Comparison of ENCODE assay signal across 19 cellular contexts in the genomic region with DNA sequence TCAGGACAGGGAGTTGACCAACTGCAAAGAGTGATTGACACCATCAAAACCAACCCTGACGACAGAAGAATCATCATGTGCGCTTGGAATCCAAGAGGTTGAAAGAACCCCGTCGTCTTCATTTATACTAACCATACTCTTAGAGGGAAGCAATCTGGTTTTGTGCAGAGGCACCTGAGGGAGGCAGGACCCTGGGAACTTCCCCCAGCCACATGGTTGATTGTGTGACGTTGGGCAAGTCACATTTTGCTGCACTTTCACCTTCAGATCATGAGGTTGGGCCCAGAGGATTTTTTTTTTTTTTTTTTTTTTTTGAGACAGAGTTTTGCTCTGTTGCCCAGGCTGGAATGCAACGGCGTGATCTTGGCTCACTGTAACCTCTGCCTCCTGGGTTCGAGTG.
"Had no signal": no experiment of that assay in that cellular context is flagged by ENCODE, and none has a peak within 500 bp of the region (broad histone marks: within the 10 kb centered on the region; RNA-seq: fewer than 3 reads in every experiment).

No MANE protein-coding gene starts in this region.

- H3K4me3 ChIP-seq: colonic mucosa, pancreas, smooth muscle cell, suprapubic skin, thyroid gland, upper lobe of left lung, uterus had no signal

- H3K36me3 ChIP-seq: colonic mucosa, uterus had no signal

- H3K27me3 Mint-ChIP-seq: naive B cell; progenitor cell of endocrine pancreas; stimulated activated naive B cell treated with anti-CD40 and anti-IgM and Interleukin-4, amounts not matched to agents 10 μg/mL and 1 μg/mL and 100 μg/mL, for 72 hours had no signal

- H3K4me1 Mint-ChIP-seq: naive B cell; nephron; stimulated activated naive B cell treated with anti-CD40 and anti-IgM and Interleukin-4, amounts not matched to agents 10 μg/mL and 1 μg/mL and 100 μg/mL, for 72 hours had no signal

- H3K9me3 ChIP-seq: colonic mucosa, pancreas, suprapubic skin, thyroid gland, upper lobe of left lung, uterus had no signal

- H3K4me3 Mint-ChIP-seq: naive B cell; stimulated activated naive B cell treated with anti-CD40 and anti-IgM and Interleukin-4, amounts not matched to agents 10 μg/mL and 1 μg/mL and 100 μg/mL, for 72 hours had no signal

- H3K4me2 ChIP-seq: smooth muscle cell had no signal

- DNase-seq: colonic mucosa; dermis blood vessel endothelial cell; erythroblast; foreskin keratinocyte; kidney glomerular epithelial cell; mesendoderm; naive B cell; occipital lobe; pancreas; right cardiac atrium; stimulated activated CD4-positive, alpha-beta T cell treated with anti-CD3 and anti-CD28 coated beads, Interleukin-4, amount 100 ng/mL, for 1 hour; stimulated activated naive B cell treated with anti-CD40 and anti-IgM and Interleukin-4, amounts not matched to agents 10 μg/mL and 1 μg/mL and 100 μg/mL, for 72 hours; thyroid gland; upper lobe of left lung; uterus had no signal

- ATAC-seq: foreskin keratinocyte; pancreas; stimulated activated naive B cell treated with anti-CD40 and anti-IgM and Interleukin-4, amounts not matched to agents 10 μg/mL and 1 μg/mL and 100 μg/mL, for 72 hours had no signal

- H3K27ac Mint-ChIP-seq: naive B cell; progenitor cell of endocrine pancreas; stimulated activated naive B cell treated with anti-CD40 and anti-IgM and Interleukin-4, amounts not matched to agents 10 μg/mL and 1 μg/mL and 100 μg/mL, for 72 hours had no signal

- H3K27ac ChIP-seq: colonic mucosa, foreskin keratinocyte, pancreas, suprapubic skin, thyroid gland, upper lobe of left lung, uterus had no signal

- H3K36me3 Mint-ChIP-seq: naive B cell had no signal

- H3K27me3 ChIP-seq: colonic mucosa, foreskin keratinocyte, pancreas, suprapubic skin, thyroid gland, upper lobe of left lung, uterus had no signal

- H3K4me1 ChIP-seq: colonic mucosa, foreskin keratinocyte, pancreas, suprapubic skin, thyroid gland, upper lobe of left lung, uterus had no signal
